In the genomic region with DNA sequence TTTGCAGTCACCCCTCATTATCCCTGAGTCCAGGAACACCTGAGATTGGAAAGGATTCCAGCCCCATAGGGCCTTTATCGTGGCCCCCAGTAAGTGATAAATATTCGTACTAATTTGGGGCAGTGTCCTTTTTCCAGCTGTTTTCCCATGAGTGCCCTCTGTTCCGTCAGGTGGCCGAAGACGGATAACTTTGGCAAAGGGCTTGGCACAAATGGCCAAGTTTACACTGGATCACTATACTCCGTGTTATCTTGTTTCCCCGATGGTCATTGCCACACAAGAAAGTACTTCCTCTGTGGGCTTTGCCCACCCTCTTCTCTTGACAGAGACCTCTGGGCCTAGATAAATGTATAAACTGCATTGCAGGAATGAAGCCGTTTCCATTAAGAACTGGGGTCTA, we compare ENCODE assay signal across 11 cellular contexts. TPM values are rescaled to one million over a fixed set of nuclear protein-coding genes. Genes with fewer than 3 reads are reported as not detected.
DNase-seq lines count a peak whose midpoint lies in the region; ATAC-seq and TF ChIP-seq lines count a peak whose summit lies in the region.
"Had no signal": no experiment of that assay in that cellular context is flagged by ENCODE, and none has a peak within 500 bp of the region (broad histone marks: within the 10 kb centered on the region; RNA-seq: fewer than 3 reads in every experiment).

No MANE protein-coding gene starts in this region.

- POLR2A ChIA-PET in MCF 10A (lab: Yijun Ruan, JAX) = interaction anchor here (1.1 to 3.3 kb wide), 7 partner anchors 12 to 76 kb away, joined by 3 to 63 read pairs (median 5); a partner anchor contains a TSS
- POLR2A ChIA-PET in naive thymus-derived CD4-positive, alpha-beta T cell (lab: Charles Lee) = interaction anchor here (1.0 to 5.7 kb wide), 5 partner anchors 16 to 52 kb away, joined by 4 to 60 read pairs (median 5); a partner anchor contains a TSS

- H3K4me3 Mint-ChIP-seq in MCF 10A (ENCODE audit: unreplicated experiment) = no peak overlapping the region
- peak overlapping the region in 5 of 10 donors; percentile 60 to 81 (median 74) for H3K4me3 Mint-ChIP-seq in naive thymus-derived CD4-positive, alpha-beta T cell

- peaks cover 48% of the 10 kb centered on the region for H3K4me1 Mint-ChIP-seq in MCF 10A (ENCODE audit: insufficient read depth, unreplicated experiment)
- H3K4me1 Mint-ChIP-seq in naive thymus-derived CD4-positive, alpha-beta T cell = peaks cover 2 to 57% (median 20%) of the 10 kb centered on the region in 7 donors

- H3K27ac ChIP-seq in heart right ventricle (peak overlapping the region in 9 of 10 donors; percentile 5 to 80 (median 61)), vagina (peak overlapping the region; percentile 90)
- H3K27ac ChIP-seq in naive thymus-derived CD4-positive, alpha-beta T cell (ENCODE audit: low read depth, low read length) = peak overlapping the region; percentile 24
- H3K27ac ChIP-seq: HL-60 had no signal

- no peak for DNase-seq in heart right ventricle
- no peak for DNase-seq in left cardiac atrium
- no peak for DNase-seq in MCF 10A (ENCODE audit: unreplicated experiment)
- DNase-seq in naive thymus-derived CD4-positive, alpha-beta T cell = no peak
- no peak for DNase-seq in vagina (ENCODE audit: extremely low spot score in 2 of 2)
- DNase-seq in NCI-H146 treated with DMSO at 0.1 percent for 48 hours (lab: John Stamatoyannopoulos, UW; ENCODE audit: unreplicated experiment) = no peak
- DNase-seq in KBM-7 = no peak
- DNase-seq: AML-193, NCI-H526 treated with DMSO at 0.1 percent for 48 hours had no signal

- peaks cover 5% of the 10 kb centered on the region for H3K36me3 Mint-ChIP-seq in MCF 10A (ENCODE audit: insufficient read depth, unreplicated experiment)
- H3K36me3 Mint-ChIP-seq in naive thymus-derived CD4-positive, alpha-beta T cell = peaks cover 0 to 46% (median 5%) of the 10 kb centered on the region in 5 donors

- CTCF ChIA-PET in MCF 10A (lab: Yijun Ruan, JAX) = interaction anchor here (0.6 to 0.7 kb wide), 2 partner anchors 48 to 155 kb away, joined by 3 read pairs; no protein-coding TSS in a partner anchor
- CTCF ChIA-PET in naive thymus-derived CD4-positive, alpha-beta T cell (lab: Charles Lee) = interaction anchor here (0.6 to 1.4 kb wide), 3 partner anchors 18 to 39 kb away, joined by 3 to 4 read pairs (median 3); a partner anchor contains a TSS

- no peak for TF ChIP-seq POLR2A in vagina (IDR thresholded peaks at IDR 0.05)

- WGBS in heart right ventricle, 2 donors = 37% methylated on average over 8 of the region's 8 CpGs

- H3K27me3 Mint-ChIP-seq in MCF 10A (ENCODE audit: insufficient read depth, unreplicated experiment) = no peaks in the 10 kb centered on the region
- no peaks in the 10 kb centered on the region for H3K27me3 Mint-ChIP-seq in naive thymus-derived CD4-positive, alpha-beta T cell

- peaks cover 26 to 100% (median 74%) of the 10 kb centered on the region in 9 donors for H3K4me1 ChIP-seq in heart right ventricle
- peaks cover 86 to 94% of the 10 kb centered on the region in 2 donors for H3K4me1 ChIP-seq in naive thymus-derived CD4-positive, alpha-beta T cell (ENCODE audit: control insufficient read depth in 2 of 2, insufficient read depth in 2 of 2, low read length in 2 of 2)
- H3K4me1 ChIP-seq in vagina = peaks cover 98% of the 10 kb centered on the region

- H3K27me3 ChIP-seq in heart right ventricle = no peaks in the 10 kb centered on the region
- no peaks in the 10 kb centered on the region for H3K27me3 ChIP-seq in naive thymus-derived CD4-positive, alpha-beta T cell (ENCODE audit: control insufficient read depth in 2 of 2, insufficient read depth in 2 of 2, low read length in 2 of 2)
- H3K27me3 ChIP-seq in vagina = no peaks in the 10 kb centered on the region

- H3K4me3 ChIP-seq in heart right ventricle (no peak overlapping the region), vagina (no peak overlapping the region)
- H3K4me3 ChIP-seq in naive thymus-derived CD4-positive, alpha-beta T cell (ENCODE audit: low read length) = peak overlapping the region; percentile 42

- no peaks in the 10 kb centered on the region for H3K9me3 ChIP-seq in heart right ventricle
- H3K9me3 ChIP-seq in naive thymus-derived CD4-positive, alpha-beta T cell (ENCODE audit: control insufficient read depth in 2 of 3, low read length in 3 of 3) = no peaks in the 10 kb centered on the region
- no peaks in the 10 kb centered on the region for H3K9me3 ChIP-seq in vagina

- in situ Hi-C loops in KBM-7 (cut with MboI; ENCODE audit: low pct_unique_long_range_greater_than_20kb, low sequenced_read_pairs) = no loop called here

- intact Hi-C loops in heart right ventricle (cut with DNase I) = loop anchor here in 3 of 10 donors (5.0 to 10.0 kb wide), 3 partner anchors 37 to 80 kb away; a partner anchor contains a TSS
- intact Hi-C loops in left cardiac atrium (cut with DNase I) = loop anchor here in 1 of 2 donors (10.0 kb wide), 2 partner anchors 60 to 80 kb away; no protein-coding TSS in a partner anchor
- intact Hi-C loops in MCF 10A (cut with micrococcal nuclease) = loop anchor here (2.0 kb wide), 1 partner anchor 38 kb away; no protein-coding TSS in a partner anchor
- intact Hi-C loops in naive thymus-derived CD4-positive, alpha-beta T cell (cut with micrococcal nuclease) = no loop called here
- intact Hi-C loops in vagina (cut with DNase I) = no loop called here

- BruUV-seq in MCF 10A (replicated peaks; lab: Mats Ljungman, UMichigan) = no TSS peak

- ATAC-seq in heart right ventricle = no peak
- ATAC-seq in left cardiac atrium = no peak
- ATAC-seq in naive thymus-derived CD4-positive, alpha-beta T cell = no peak
- no peak for ATAC-seq in HG02610 (IDR thresholded peaks at IDR 0.05; ENCODE audit: unreplicated experiment)

- no peak for TF ChIP-seq CTCF in heart right ventricle (IDR thresholded peaks at IDR 0.05)
- TF ChIP-seq CTCF in MCF 10A (IDR thresholded peaks at IDR 0.05; ENCODE audit: unreplicated experiment) = no peak
- no peak for TF ChIP-seq CTCF in vagina (IDR thresholded peaks at IDR 0.05)

- H3K36me3 ChIP-seq in heart right ventricle (no peaks in the 10 kb centered on the region), vagina (no peaks in the 10 kb centered on the region)
- H3K36me3 ChIP-seq in naive thymus-derived CD4-positive, alpha-beta T cell (ENCODE audit: control insufficient read depth in 2 of 3, insufficient read depth in 3 of 3, low read length in 3 of 3) = no peaks in the 10 kb centered on the region

- H3K9me3 Mint-ChIP-seq in MCF 10A (ENCODE audit: unreplicated experiment) = no peaks in the 10 kb centered on the region
- peaks cover 0 to 4% (median 0%) of the 10 kb centered on the region in 11 donors for H3K9me3 Mint-ChIP-seq in naive thymus-derived CD4-positive, alpha-beta T cell

- H3K27ac Mint-ChIP-seq in MCF 10A (ENCODE audit: low read depth, unreplicated experiment) = peak overlapping the region; percentile 98
- peak overlapping the region in 5 of 9 donors; percentile 71 to 89 (median 76) for H3K27ac Mint-ChIP-seq in naive thymus-derived CD4-positive, alpha-beta T cell

RNA-seq across cellular contexts. Expression of a gene that starts 39.1 kb away (rescaled TPM):
- total RNA-seq in heart right ventricle (10 to 100 TPM; 11.3 to 44.8 (median 15.7) TPM), left cardiac atrium (10 to 100 TPM; 24.0 to 37.5 TPM), MCF 10A (2022) (19.9 and 26.1 TPM in 2 replicates), vagina (53.5 TPM)
- 1 to 10 TPM; 6.2 to 7.8 TPM for polyA plus RNA-seq in heart right ventricle
- 100 to 1,000 TPM in 3 of 5 experiments, 10 to 100 TPM in 2; 27.4 to 142 (median 113) TPM for total RNA-seq in naive thymus-derived CD4-positive, alpha-beta T cell
- polyA plus RNA-seq in naive thymus-derived CD4-positive, alpha-beta T cell = 10 to 100 TPM in 1 of 2 donors, 1 to 10 TPM in 1; 4.0 to 11.5 TPM

Comparison
In these comparisons a context has a peak if more than half of its experiments do, and no peak if none do; other contexts are left out.
1. H3K27ac ChIP-seq: peak in every context shown above with its lines; median percentile 90 in vagina; 61 in heart right ventricle; 24 in naive thymus-derived CD4-positive, alpha-beta T cell.